In genomic region chr14:90274019-90274418, GRCh38 we compare ENCODE assay signal across 1 cellular context.
TF ChIP-seq lines count a peak whose summit lies in the region.

No MANE protein-coding gene starts in this region.

TF ChIP-seq in GM23338, 12 proteins besides CTCF, POLR2A, EP300 and RAD21 (continued from another document):
- TF ChIP-seq, protein P1, sequence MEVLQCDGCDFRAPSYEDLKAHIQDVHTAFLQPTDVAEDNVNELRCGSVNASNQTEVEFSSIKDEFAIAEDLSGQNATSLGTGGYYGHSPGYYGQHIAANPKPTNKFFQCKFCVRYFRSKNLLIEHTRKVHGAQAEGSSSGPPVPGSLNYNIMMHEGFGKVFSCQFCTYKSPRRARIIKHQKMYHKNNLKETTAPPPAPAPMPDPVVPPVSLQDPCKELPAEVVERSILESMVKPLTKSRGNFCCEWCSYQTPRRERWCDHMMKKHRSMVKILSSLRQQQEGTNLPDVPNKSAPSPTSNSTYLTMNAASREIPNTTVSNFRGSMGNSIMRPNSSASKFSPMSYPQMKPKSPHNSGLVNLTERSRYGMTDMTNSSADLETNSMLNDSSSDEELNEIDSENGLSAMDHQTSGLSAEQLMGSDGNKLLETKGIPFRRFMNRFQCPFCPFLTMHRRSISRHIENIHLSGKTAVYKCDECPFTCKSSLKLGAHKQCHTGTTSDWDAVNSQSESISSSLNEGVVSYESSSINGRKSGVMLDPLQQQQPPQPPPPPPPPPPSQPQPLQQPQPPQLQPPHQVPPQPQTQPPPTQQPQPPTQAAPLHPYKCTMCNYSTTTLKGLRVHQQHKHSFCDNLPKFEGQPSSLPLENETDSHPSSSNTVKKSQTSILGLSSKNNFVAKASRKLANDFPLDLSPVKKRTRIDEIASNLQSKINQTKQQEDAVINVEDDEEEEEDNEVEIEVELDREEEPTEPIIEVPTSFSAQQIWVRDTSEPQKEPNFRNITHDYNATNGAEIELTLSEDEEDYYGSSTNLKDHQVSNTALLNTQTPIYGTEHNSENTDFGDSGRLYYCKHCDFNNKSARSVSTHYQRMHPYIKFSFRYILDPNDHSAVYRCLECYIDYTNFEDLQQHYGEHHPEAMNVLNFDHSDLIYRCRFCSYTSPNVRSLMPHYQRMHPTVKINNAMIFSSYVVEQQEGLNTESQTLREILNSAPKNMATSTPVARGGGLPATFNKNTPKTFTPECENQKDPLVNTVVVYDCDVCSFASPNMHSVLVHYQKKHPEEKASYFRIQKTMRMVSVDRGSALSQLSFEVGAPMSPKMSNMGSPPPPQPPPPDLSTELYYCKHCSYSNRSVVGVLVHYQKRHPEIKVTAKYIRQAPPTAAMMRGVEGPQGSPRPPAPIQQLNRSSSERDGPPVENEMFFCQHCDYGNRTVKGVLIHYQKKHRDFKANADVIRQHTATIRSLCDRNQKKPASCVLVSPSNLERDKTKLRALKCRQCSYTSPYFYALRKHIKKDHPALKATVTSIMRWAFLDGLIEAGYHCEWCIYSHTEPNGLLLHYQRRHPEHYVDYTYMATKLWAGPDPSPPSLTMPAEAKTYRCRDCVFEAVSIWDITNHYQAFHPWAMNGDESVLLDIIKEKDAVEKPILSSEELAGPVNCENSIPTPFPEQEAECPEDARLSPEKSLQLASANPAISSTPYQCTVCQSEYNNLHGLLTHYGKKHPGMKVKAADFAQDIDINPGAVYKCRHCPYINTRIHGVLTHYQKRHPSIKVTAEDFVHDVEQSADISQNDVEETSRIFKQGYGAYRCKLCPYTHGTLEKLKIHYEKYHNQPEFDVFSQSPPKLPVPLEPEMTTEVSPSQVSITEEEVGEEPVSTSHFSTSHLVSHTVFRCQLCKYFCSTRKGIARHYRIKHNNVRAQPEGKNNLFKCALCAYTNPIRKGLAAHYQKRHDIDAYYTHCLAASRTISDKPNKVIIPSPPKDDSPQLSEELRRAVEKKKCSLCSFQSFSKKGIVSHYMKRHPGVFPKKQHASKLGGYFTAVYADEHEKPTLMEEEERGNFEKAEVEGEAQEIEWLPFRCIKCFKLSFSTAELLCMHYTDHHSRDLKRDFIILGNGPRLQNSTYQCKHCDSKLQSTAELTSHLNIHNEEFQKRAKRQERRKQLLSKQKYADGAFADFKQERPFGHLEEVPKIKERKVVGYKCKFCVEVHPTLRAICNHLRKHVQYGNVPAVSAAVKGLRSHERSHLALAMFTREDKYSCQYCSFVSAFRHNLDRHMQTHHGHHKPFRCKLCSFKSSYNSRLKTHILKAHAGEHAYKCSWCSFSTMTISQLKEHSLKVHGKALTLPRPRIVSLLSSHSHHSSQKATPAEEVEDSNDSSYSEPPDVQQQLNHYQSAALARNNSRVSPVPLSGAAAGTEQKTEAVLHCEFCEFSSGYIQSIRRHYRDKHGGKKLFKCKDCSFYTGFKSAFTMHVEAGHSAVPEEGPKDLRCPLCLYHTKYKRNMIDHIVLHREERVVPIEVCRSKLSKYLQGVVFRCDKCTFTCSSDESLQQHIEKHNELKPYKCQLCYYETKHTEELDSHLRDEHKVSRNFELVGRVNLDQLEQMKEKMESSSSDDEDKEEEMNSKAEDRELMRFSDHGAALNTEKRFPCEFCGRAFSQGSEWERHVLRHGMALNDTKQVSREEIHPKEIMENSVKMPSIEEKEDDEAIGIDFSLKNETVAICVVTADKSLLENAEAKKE (CRISPR knock-in tag; IDR thresholded peaks at IDR 0.05): no peak
- TF ChIP-seq ZNF331 (CRISPR knock-in tag; IDR thresholded peaks at IDR 0.05; ENCODE audit: low read depth) (no peak), REST (IDR thresholded peaks at IDR 0.05; ENCODE audit: unreplicated experiment) (no peak), JUNB (IDR thresholded peaks at IDR 0.05; ENCODE audit: unreplicated experiment) (no peak), NANOG (IDR thresholded peaks at IDR 0.05; ENCODE audit: borderline replicate concordance) (no peak), EZH2 (IDR thresholded peaks at IDR 0.05; ENCODE audit: low read depth, unreplicated experiment) (no peak), ZNF114 (CRISPR knock-in tag; IDR thresholded peaks at IDR 0.05) (no peak), STAT1 (IDR thresholded peaks at IDR 0.05; ENCODE audit: unreplicated experiment) (no peak), EZH2phosphoT487 (IDR thresholded peaks at IDR 0.05; ENCODE audit: unreplicated experiment) (no peak), CREB1 (CRISPR knock-in tag; IDR thresholded peaks at IDR 0.05; ENCODE audit: low read depth) (no peak)
TF ChIP-seq in GM23338: peak in this region for 0.
